Comparison of ENCODE assay signal across 9 cellular contexts in the genomic region with DNA sequence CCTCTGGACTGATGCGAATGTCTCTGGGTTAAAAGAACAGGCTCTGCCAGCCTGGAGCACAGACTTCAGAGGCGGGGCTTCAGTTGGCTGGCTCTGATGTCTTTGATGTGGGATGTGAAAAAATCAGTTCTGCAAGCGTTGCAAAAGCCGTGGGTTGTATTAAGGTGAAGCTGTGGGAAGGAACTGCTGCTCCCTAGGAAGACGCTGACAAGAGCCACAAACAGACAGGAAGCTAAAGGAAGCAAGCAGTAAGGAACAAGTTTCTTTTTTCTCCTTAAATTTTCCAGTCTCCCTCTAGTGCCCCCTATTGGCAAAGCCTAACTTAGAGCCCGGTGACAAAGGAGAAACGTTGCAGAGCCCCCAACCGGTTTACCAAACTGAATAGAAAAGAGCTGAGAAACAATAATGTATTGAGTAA.
DNase-seq lines count a peak whose midpoint lies in the region; ATAC-seq and TF ChIP-seq lines count a peak whose summit lies in the region.
"Had no signal": no experiment of that assay in that cellular context is flagged by ENCODE, and none has a peak within 500 bp of the region (broad histone marks: within the 10 kb centered on the region; RNA-seq: fewer than 3 reads in every experiment).

No MANE protein-coding gene starts in this region.

- peak overlapping the region; percentile 59 for H2AFZ ChIP-seq in Loucy (ENCODE audit: low read length)

- no peak overlapping the region for H3K56ac ChIP-seq in mesendoderm (ENCODE audit: low read length)

- DNase-seq in Caki2 (ENCODE audit: low read depth) (peak; percentile 4), chondrocyte (ENCODE audit: low spot score) (no peak), mesendoderm (peak; percentile 77), sciatic nerve (ENCODE audit: low spot score) (no peak), immature natural killer cell (no peak), NCI-H345 (lab: John Stamatoyannopoulos, UW) (no peak)
- DNase-seq: sigmoid colon had no signal

- no peak overlapping the region for H2BK5ac ChIP-seq in mesendoderm (ENCODE audit: low read length)

- H3K27ac Mint-ChIP-seq in chondrocyte (ENCODE audit: unreplicated experiment), result no peak overlapping the region
- no peak overlapping the region for H3K27ac Mint-ChIP-seq in immature natural killer cell

- H3K9me3 ChIP-seq in Loucy (ENCODE audit: insufficient read depth, low read depth, low read length), result no peaks in the 10 kb centered on the region
- H3K9me3 ChIP-seq: sigmoid colon had no signal

- H4K8ac ChIP-seq in mesendoderm (ENCODE audit: low read depth, low read length), result no peak overlapping the region

- H3K4me3 Mint-ChIP-seq in chondrocyte (ENCODE audit: unreplicated experiment), result peak overlapping the region; percentile 59
- no peak overlapping the region for H3K4me3 Mint-ChIP-seq in immature natural killer cell

- intact Hi-C loops in sciatic nerve (cut with DNase I), result no loop called here

- H3K36me3 Mint-ChIP-seq in chondrocyte (ENCODE audit: low read depth), result no peaks in the 10 kb centered on the region
- H3K36me3 Mint-ChIP-seq in immature natural killer cell, result no peaks in the 10 kb centered on the region

- H3K36me3 ChIP-seq in Loucy (ENCODE audit: insufficient read depth, low read length), result no peaks in the 10 kb centered on the region
- no peaks in the 10 kb centered on the region for H3K36me3 ChIP-seq in mesendoderm (ENCODE audit: control insufficient read depth, insufficient read depth, low read length)
- H3K36me3 ChIP-seq: sigmoid colon had no signal

- TF ChIP-seq CTCF in Loucy (conservative IDR thresholded peaks at IDR 0.05; ENCODE audit: low read length) (peak; percentile 93), chondrocyte (IDR thresholded peaks at IDR 0.05) (peak; percentile 83)

- H4K5ac ChIP-seq in mesendoderm (ENCODE audit: low read length), result no peak overlapping the region

- H3K79me2 ChIP-seq in Loucy (ENCODE audit: insufficient read depth, low read length), result no peaks in the 10 kb centered on the region
- H3K79me2 ChIP-seq in mesendoderm (ENCODE audit: control insufficient read depth, insufficient read depth, low read length), result no peaks in the 10 kb centered on the region

- H3F3A ChIP-seq in Loucy (ENCODE audit: low read depth), result no peaks in the 10 kb centered on the region

- H3K4me1 ChIP-seq in Loucy (ENCODE audit: insufficient read depth, low read length, poor library complexity, severe bottlenecking) (peaks cover 5% of the 10 kb centered on the region), mesendoderm (ENCODE audit: control insufficient read depth, low read depth, low read length) (no peaks in the 10 kb centered on the region)
- H3K4me1 ChIP-seq: sigmoid colon had no signal

- H3K4ac ChIP-seq in mesendoderm (ENCODE audit: low read depth, low read length), result no peak overlapping the region

- H3K9me3 Mint-ChIP-seq in chondrocyte (ENCODE audit: low read depth) (no peaks in the 10 kb centered on the region), immature natural killer cell (peaks cover 4 to 24% (median 7%) of the 10 kb centered on the region in 6 donors)

- H4K20me1 ChIP-seq in Loucy (ENCODE audit: insufficient read depth, low read length, poor library complexity, severe bottlenecking), result no peaks in the 10 kb centered on the region

- peaks cover 8% of the 10 kb centered on the region for H3K4me1 Mint-ChIP-seq in chondrocyte (ENCODE audit: low read depth)
- no peaks in the 10 kb centered on the region for H3K4me1 Mint-ChIP-seq in immature natural killer cell

- H3K9me2 ChIP-seq in Loucy (replicated peaks; ENCODE audit: low read depth, low read length), result no peaks in the 10 kb centered on the region

- no peaks in the 10 kb centered on the region for H3K27me3 Mint-ChIP-seq in chondrocyte (ENCODE audit: low read depth)
- no peaks in the 10 kb centered on the region for H3K27me3 Mint-ChIP-seq in immature natural killer cell (ENCODE audit: low read depth in 3 of 3)

- H3K23ac ChIP-seq in mesendoderm (ENCODE audit: low read length), result no peak overlapping the region

- no peak overlapping the region for H3K18ac ChIP-seq in mesendoderm (ENCODE audit: low read length)

- in situ Hi-C loops in Caki2 (cut with HindIII; ENCODE audit: low pct_unique_long_range_greater_than_20kb, low sequenced_read_pairs), result no loop called here

- H3K4me2 ChIP-seq in Loucy (ENCODE audit: low read depth, low read length, poor library complexity, severe bottlenecking) (peak overlapping the region; percentile 44), mesendoderm (ENCODE audit: low read length) (no peak overlapping the region)

- H3K79me1 ChIP-seq in mesendoderm (ENCODE audit: low read length), result no peaks in the 10 kb centered on the region

- H3K27me3 ChIP-seq in Loucy (ENCODE audit: insufficient read depth, low read length, poor library complexity, severe bottlenecking), result no peaks in the 10 kb centered on the region
- H3K27me3 ChIP-seq in mesendoderm (ENCODE audit: insufficient read depth, low read length, poor library complexity), result no peaks in the 10 kb centered on the region
- H3K27me3 ChIP-seq: sigmoid colon had no signal

- WGBS in mesendoderm (ENCODE audit: extremely low coverage, insufficient coverage, low lambda C conversion rate), result no CpG with 5 or more reads among the region's 8 CpGs

- ATAC-seq in sciatic nerve, result no peak
- no peak for ATAC-seq in GM21529 (IDR thresholded peaks at IDR 0.05; ENCODE audit: unreplicated experiment)

- H2AK5ac ChIP-seq in mesendoderm (ENCODE audit: low read length), result no peak overlapping the region

- H3K9ac ChIP-seq in Loucy (ENCODE audit: low read depth, low read length, poor library complexity, severe bottlenecking), result no peak overlapping the region
- no peak overlapping the region for H3K9ac ChIP-seq in mesendoderm (ENCODE audit: low read length)

- H2BK120ac ChIP-seq in mesendoderm (ENCODE audit: low read depth, low read length), result no peak overlapping the region

- no peak overlapping the region for H2BK15ac ChIP-seq in mesendoderm (replicated peaks; ENCODE audit: low read depth)

- H3K27ac ChIP-seq in mesendoderm (ENCODE audit: low read depth, low read length), result no peak overlapping the region
- H3K27ac ChIP-seq: sigmoid colon had no signal

- peak overlapping the region; percentile 60 for H3K4me3 ChIP-seq in Loucy (ENCODE audit: low read length, poor library complexity, severe bottlenecking)
- H3K4me3 ChIP-seq in mesendoderm (ENCODE audit: low read length), result no peak overlapping the region
- H3K4me3 ChIP-seq: sigmoid colon had no signal

Comparison
In these comparisons a context has a peak if more than half of its experiments do, and no peak if none do; other contexts are left out.
1. DNase-seq: peak in Caki2 (single experiment) and mesendoderm (single experiment); none in chondrocyte (single experiment), sciatic nerve (single experiment), immature natural killer cell (0 of 3) and NCI-H345 (single experiment).